Comparison of ENCODE assay signal across 5 cellular contexts in the genomic region with DNA sequence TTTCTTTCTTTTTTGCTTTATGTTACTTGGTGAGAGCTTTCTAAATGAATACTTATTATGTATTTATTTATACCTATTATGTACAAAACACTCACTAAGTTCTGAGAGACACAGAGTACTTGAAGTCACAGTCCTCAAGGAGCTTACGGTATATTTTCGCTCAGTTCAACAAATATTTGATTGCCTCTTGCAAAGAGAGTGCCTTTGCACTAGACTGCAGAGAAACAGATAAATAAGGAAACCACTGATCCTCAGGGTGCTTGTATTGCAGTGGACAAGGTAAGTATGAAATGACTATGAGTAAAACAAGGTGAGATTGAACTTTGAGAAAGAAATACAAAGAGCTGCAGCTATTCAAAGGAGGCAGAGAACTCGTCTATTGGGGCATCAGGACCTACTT.
"Had no signal": no experiment of that assay in that cellular context is flagged by ENCODE, and none has a peak within 500 bp of the region (broad histone marks: within the 10 kb centered on the region; RNA-seq: fewer than 3 reads in every experiment).

No MANE protein-coding gene starts in this region.

- H3K9me3 Mint-ChIP-seq: GM23338, H9 had no signal

- ATAC-seq: GM23338, K562 had no signal

- H3K4me3 Mint-ChIP-seq: GM23338, H9 had no signal

- H3K27ac Mint-ChIP-seq: GM23338, H9 had no signal

- DNase-seq: H9, HCEC 1CT, IMR-90 had no signal

- H3K4me3 ChIP-seq: GM23338, K562 had no signal
